Comparison of ENCODE assay signal across 10 cellular contexts in genomic region chr21:40054403-40054802, GRCh38.
DNase-seq lines count a peak whose midpoint lies in the region; ATAC-seq and TF ChIP-seq lines count a peak whose summit lies in the region.
"Had no signal": no experiment of that assay in that cellular context is flagged by ENCODE, and none has a peak within 500 bp of the region (broad histone marks: within the 10 kb centered on the region; RNA-seq: fewer than 3 reads in every experiment).

No MANE protein-coding gene starts in this region.

- H3K27me3 ChIP-seq in body of pancreas, result no peaks in the 10 kb centered on the region

- no peak overlapping the region for H3K4me3 ChIP-seq in body of pancreas
- H3K4me3 ChIP-seq in mucosa of descending colon, result no peak overlapping the region

- DNase-seq in DMS53 treated with DMSO at 0.1 percent for 48 hours (lab: John Stamatoyannopoulos, UW; ENCODE audit: unreplicated experiment) (peak; percentile 97), NCI-H2081 treated with DMSO at 0.1 percent for 48 hours (lab: John Stamatoyannopoulos, UW) (peak; percentile 90), body of pancreas (peak; percentile 75 to 89 (median 86)), mucosa of descending colon (peak; percentile 36 to 69 (median 61)), NCI-H1048 (lab: John Stamatoyannopoulos, UW) (no peak)
- no peak for DNase-seq in activated effector memory CD4-positive, alpha-beta T cell treated with anti-CD3 and anti-CD28 coated beads, Interleukin-2, amount 50 U/mL, for 16 hours
- DNase-seq: activated naive CD4-positive, alpha-beta T cell treated with anti-CD3 and anti-CD28 coated beads, Interleukin-2, amount 50 U/mL, for 16 hours; stimulated activated CD4-positive, alpha-beta T cell treated with anti-CD3 and anti-CD28 coated beads, Interleukin-12 subunit alpha, Interleukin-12 subunit beta, amount 100 ng/mL, for 4 hours had no signal

- TF ChIP-seq POLR2A in body of pancreas (IDR thresholded peaks at IDR 0.05), result no peak

- peaks cover 11% of the 10 kb centered on the region for H3K4me1 ChIP-seq in body of pancreas
- H3K4me1 ChIP-seq in mucosa of descending colon (ENCODE audit: low read depth), result peaks cover 3% of the 10 kb centered on the region

- ATAC-seq in body of pancreas, result peak; percentile 75
- peak; percentile 92 for ATAC-seq in mucosa of descending colon
- no peak for ATAC-seq in HG02623 (IDR thresholded peaks at IDR 0.05; ENCODE audit: unreplicated experiment)
- ATAC-seq in HG02610 (IDR thresholded peaks at IDR 0.05; ENCODE audit: unreplicated experiment), result no peak

- peak in 1 of 7 experiments; percentile 17 for TF ChIP-seq CTCF in body of pancreas (IDR thresholded peaks at IDR 0.05)
- TF ChIP-seq CTCF in mucosa of descending colon (IDR thresholded peaks at IDR 0.05), result no peak

- no peak overlapping the region for H3K27ac ChIP-seq in body of pancreas

- H3K36me3 ChIP-seq in body of pancreas (replicated peaks in 1 of 2; ENCODE audit: insufficient read depth in 1 of 2, low read depth in 2 of 2) (no peaks in the 10 kb centered on the region), mucosa of descending colon (ENCODE audit: low read depth) (no peaks in the 10 kb centered on the region)

- H3K9me3 ChIP-seq in body of pancreas (no peaks in the 10 kb centered on the region), mucosa of descending colon (no peaks in the 10 kb centered on the region)

- intact Hi-C loops in body of pancreas (cut with DNase I), result no loop called here
- intact Hi-C loops in mucosa of descending colon (cut with DNase I, micrococcal nuclease), result no loop called here

- 8 to 21% methylated on average over 3 of the region's 3 CpGs for WGBS in body of pancreas, 2 donors

Comparison
In these comparisons a context has a peak if more than half of its experiments do, and no peak if none do; other contexts are left out.
1. DNase-seq: peak in DMS53 treated with DMSO at 0.1 percent for 48 hours (single experiment), NCI-H2081 treated with DMSO at 0.1 percent for 48 hours (single experiment), body of pancreas (4 of 4) and mucosa of descending colon (3 of 3); none in activated effector memory CD4-positive, alpha-beta T cell treated with anti-CD3 and anti-CD28 coated beads, Interleukin-2, amount 50 U/mL, for 16 hours (single experiment) and NCI-H1048 (single experiment).
2. ATAC-seq: peak in body of pancreas (single experiment) and mucosa of descending colon (single experiment); none in HG02623 (single experiment) and HG02610 (single experiment).